1 cellular context compared by ENCODE assay signal in the genomic region with DNA sequence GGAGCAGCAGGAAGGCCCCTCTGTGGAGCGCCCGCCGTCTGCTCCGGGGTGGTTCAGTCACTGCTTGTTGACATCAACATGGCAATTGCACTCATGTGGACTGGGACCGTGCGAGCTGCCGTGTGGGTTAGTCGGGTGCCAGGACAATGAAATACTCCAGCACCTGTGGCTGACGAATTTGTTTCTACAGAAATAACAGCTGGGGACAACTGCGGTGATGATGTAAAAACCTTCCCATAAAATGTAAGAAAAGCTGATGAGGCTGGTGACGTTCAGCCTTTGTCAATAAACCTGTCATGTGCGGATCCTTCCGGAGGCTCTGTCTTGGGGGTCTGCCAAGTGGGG.
A peak's percentile ranks its signal among the peaks of the same experiment; 100 is the strongest.
TF ChIP-seq lines count a peak whose summit lies in the region.

No MANE protein-coding gene starts in this region.

TF ChIP-seq in HepG2, 621 proteins besides CTCF, POLR2A, EP300 and RAD21:
- TF ChIP-seq POLR2G (IDR thresholded peaks at IDR 0.05; ENCODE audit: low read depth, low read length), result 0 out of 2 replicates have a peak, but pooled peaks have one; percentile 11
- TF ChIP-seq, protein P1, sequence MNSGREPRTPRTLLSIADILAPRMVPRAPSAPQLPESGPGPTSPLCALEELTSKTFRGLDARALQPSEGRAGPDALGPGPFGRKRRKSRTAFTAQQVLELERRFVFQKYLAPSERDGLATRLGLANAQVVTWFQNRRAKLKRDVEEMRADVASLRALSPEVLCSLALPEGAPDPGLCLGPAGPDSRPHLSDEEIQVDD (CRISPR knock-in tag; IDR thresholded peaks at IDR 0.05; ENCODE audit: borderline replicate concordance), result no peak
TF ChIP-seq in HepG2: peak in this region for 1.
